Comparison of ENCODE assay signal across 11 cellular contexts in genomic region chr3:143786229-143787199, GRCh38.
DNase-seq lines count a peak whose midpoint lies in the region; ATAC-seq, FAIRE-seq and TF ChIP-seq lines count a peak whose summit lies in the region.
"Had no signal": no experiment of that assay in that cellular context is flagged by ENCODE, and none has a peak within 500 bp of the region (broad histone marks: within the 10 kb centered on the region; RNA-seq: fewer than 3 reads in every experiment).

No MANE protein-coding gene starts in this region.

- H3K4me3 Mint-ChIP-seq in GM23338: no peak overlapping the region
- H3K4me3 Mint-ChIP-seq: activated naive CD8-positive, alpha-beta T cell had no signal

- H3K4me3 ChIP-seq in GM23338 (no peak overlapping the region), smooth muscle cell (peak overlapping the region; percentile 20), kidney (ENCODE audit: low read length in 2 of 2) (no peak overlapping the region)

- H3K4me1 Mint-ChIP-seq in GM23338: peaks cover 34% of the 10 kb centered on the region

- H3K27ac Mint-ChIP-seq in GM23338: no peak overlapping the region
- H3K27ac Mint-ChIP-seq: activated naive CD8-positive, alpha-beta T cell had no signal

- TF ChIP-seq CTCF in GM23338 (conservative IDR thresholded peaks at IDR 0.05; ENCODE audit: low read depth in 2 of 2) (no peak), smooth muscle cell (IDR thresholded peaks at IDR 0.05; ENCODE audit: borderline replicate concordance, insufficient read depth, poor library complexity, severe bottlenecking) (no peak), kidney (IDR thresholded peaks at IDR 0.05; ENCODE audit: borderline replicate concordance, extremely low read depth, insufficient read depth) (no peak)

- H3K27me3 Mint-ChIP-seq in GM23338 (ENCODE audit: insufficient read depth, low read depth, poor library complexity): no peaks in the 10 kb centered on the region
- H3K27me3 Mint-ChIP-seq: activated naive CD8-positive, alpha-beta T cell had no signal

- H3K9ac ChIP-seq in smooth muscle cell (ENCODE audit: low read depth) (no peak overlapping the region), kidney (ENCODE audit: low read length in 2 of 2) (no peak overlapping the region)

- H4K20me1 ChIP-seq in GM23338 (replicated peaks; ENCODE audit: insufficient read depth): no peaks in the 10 kb centered on the region
- no peaks in the 10 kb centered on the region for H4K20me1 ChIP-seq in smooth muscle cell (ENCODE audit: low read depth)

- H3K79me2 ChIP-seq in GM23338 (replicated peaks; ENCODE audit: insufficient read depth): no peaks in the 10 kb centered on the region
- no peaks in the 10 kb centered on the region for H3K79me2 ChIP-seq in smooth muscle cell (ENCODE audit: low read depth)

- no peak for FAIRE-seq in kidney (lab: Jason Lieb, UNC)

- peak; percentile 45; the same call in 1 of the 3 replicates for ATAC-seq in GM23338
- ATAC-seq in GM18502 (IDR thresholded peaks at IDR 0.05; ENCODE audit: poor library complexity, unreplicated experiment): no peak
- ATAC-seq in HG03439 (IDR thresholded peaks at IDR 0.05; ENCODE audit: unreplicated experiment): no peak

- intact Hi-C loops in kidney (cut with DNase I): no loop called here

- H3K9me2 ChIP-seq in GM23338 (ENCODE audit: insufficient read depth): peaks cover 6% of the 10 kb centered on the region; the same call in 1 of the 2 replicates

- H3K27me3 ChIP-seq in GM23338 (ENCODE audit: insufficient read depth) (no peaks in the 10 kb centered on the region), smooth muscle cell (ENCODE audit: low read depth) (no peaks in the 10 kb centered on the region)

- H3K9me3 Mint-ChIP-seq in GM23338: no peaks in the 10 kb centered on the region

- H3K36me3 Mint-ChIP-seq in GM23338 (ENCODE audit: low read depth): no peaks in the 10 kb centered on the region; the same call in 2 of the 3 replicates

- WGBS in smooth muscle cell (ENCODE audit: low lambda C conversion rate): 50% methylated on average over 9 of the region's 9 CpGs

- H3K27ac ChIP-seq in GM23338 (ENCODE audit: low read depth): no peak overlapping the region
- H3K27ac ChIP-seq in smooth muscle cell (ENCODE audit: low read depth): no peak overlapping the region
- H3K27ac ChIP-seq in kidney (ENCODE audit: low read depth in 2 of 2, low read length in 2 of 2): no peak overlapping the region

- H3F3A ChIP-seq in GM23338 (replicated peaks; ENCODE audit: low read depth) (no peaks in the 10 kb centered on the region), smooth muscle cell (ENCODE audit: low read depth) (no peaks in the 10 kb centered on the region)

- H3K36me3 ChIP-seq in GM23338 (ENCODE audit: insufficient read depth) (no peaks in the 10 kb centered on the region), smooth muscle cell (ENCODE audit: low read depth) (no peaks in the 10 kb centered on the region), kidney (ENCODE audit: control insufficient read depth in 1 of 2, insufficient read depth in 2 of 2, low read length in 2 of 2) (no peaks in the 10 kb centered on the region)

- H3K4me1 ChIP-seq in GM23338 (ENCODE audit: insufficient read depth) (peaks cover 18% of the 10 kb centered on the region), smooth muscle cell (ENCODE audit: low read depth) (peaks cover 8% of the 10 kb centered on the region), kidney (ENCODE audit: control insufficient read depth in 1 of 2, insufficient read depth in 1 of 2, low read depth in 1 of 2, low read length in 2 of 2) (no peaks in the 10 kb centered on the region)

- peak overlapping the region; percentile 67; the same call in 1 of the 2 replicates for H2AFZ ChIP-seq in GM23338
- H2AFZ ChIP-seq in smooth muscle cell (ENCODE audit: low read depth): peak overlapping the region; percentile 77

- DNase-seq in GM23338 (ENCODE audit: low spot score) (no peak), astrocyte of the hippocampus (ENCODE audit: low read depth, low spot score) (peak; percentile 64), hepatic stellate cell (ENCODE audit: low spot score) (peak; percentile 13), smooth muscle cell (lab: John Stamatoyannopoulos, UW; ENCODE audit: unreplicated experiment) (no peak), A172 (ENCODE audit: low spot score) (no peak), kidney (no peak)
- DNase-seq: glutamatergic neuron, OCI-M1 had no signal

- H3K9me3 ChIP-seq in smooth muscle cell (replicated peaks; ENCODE audit: low read depth) (no peaks in the 10 kb centered on the region), kidney (ENCODE audit: control insufficient read depth in 1 of 2, low read length in 2 of 2) (peaks cover 0 to 3% of the 10 kb centered on the region in 2 donors)

- H3K4me2 ChIP-seq in GM23338 (no peak overlapping the region), smooth muscle cell (peak overlapping the region; percentile 62)

TF ChIP-seq in GM23338, 12 proteins besides CTCF, POLR2A, EP300 and RAD21:
- TF ChIP-seq JUNB (IDR thresholded peaks at IDR 0.05; ENCODE audit: unreplicated experiment) (no peak), POLR2AphosphoS5 (IDR thresholded peaks at IDR 0.05; ENCODE audit: low read depth) (no peak), EZH2 (IDR thresholded peaks at IDR 0.05; ENCODE audit: low read depth, unreplicated experiment) (no peak), NANOG (IDR thresholded peaks at IDR 0.05; ENCODE audit: borderline replicate concordance) (no peak)

Comparison
In these comparisons a context has a peak if more than half of its experiments do, and no peak if none do; other contexts are left out.
1. DNase-seq: peak in astrocyte of the hippocampus (single experiment) and hepatic stellate cell (single experiment); none in GM23338 (single experiment), smooth muscle cell (single experiment), A172 (single experiment) and kidney (single experiment).